ENCODE assay signal across 16 cellular contexts in genomic region chrX:98338544-98338943, GRCh38.
DNase-seq lines count a peak whose midpoint lies in the region; ATAC-seq, FAIRE-seq and TF ChIP-seq lines count a peak whose summit lies in the region.
"Had no signal": no experiment of that assay in that cellular context is flagged by ENCODE, and none has a peak within 500 bp of the region (broad histone marks: within the 10 kb centered on the region; RNA-seq: fewer than 3 reads in every experiment).

No MANE protein-coding gene starts in this region.

- TF ChIP-seq CTCF in foreskin keratinocyte (conservative IDR thresholded peaks at IDR 0.05) (no peak), glutamatergic neuron (IDR thresholded peaks at IDR 0.05; ENCODE audit: partially characterized antibody, unreplicated experiment) (no peak)

- peaks cover 12% of the 10 kb centered on the region for H3K36me3 Mint-ChIP-seq in glutamatergic neuron (ENCODE audit: unreplicated experiment)
- H3K36me3 Mint-ChIP-seq: CD8-positive, alpha-beta memory T cell; IgD-negative memory B cell had no signal

- no peak for TF ChIP-seq POLR2A in H54 (IDR thresholded peaks at IDR 0.05; ENCODE audit: low read depth, low read length)

- DNase-seq in NCI-H524 treated with DMSO at 0.1 percent for 48 hours (lab: John Stamatoyannopoulos, UW) (peak; percentile 0), NCI-H524 (lab: John Stamatoyannopoulos, UW) (no peak), H54 (ENCODE audit: insufficient read length, low spot score) (no peak), RPMI7951 (ENCODE audit: low read depth) (peak; percentile 3), foreskin keratinocyte (peak; percentile 21 to 35), glutamatergic neuron (no peak), cerebellar cortex (ENCODE audit: low spot score) (no peak), COLO829 (ENCODE audit: low spot score) (no peak)
- DNase-seq: CD8-positive, alpha-beta memory T cell; DMS 273 treated with DMSO at 0.1 percent for 48 hours; H7 had no signal

- no peaks in the 10 kb centered on the region for H3K4me1 ChIP-seq in foreskin keratinocyte
- H3K4me1 ChIP-seq: BLaER1 had no signal

- no peak overlapping the region for H3K27ac Mint-ChIP-seq in glutamatergic neuron (ENCODE audit: unreplicated experiment)
- H3K27ac Mint-ChIP-seq: CD8-positive, alpha-beta memory T cell; IgD-negative memory B cell had no signal

- H3K9me3 Mint-ChIP-seq in glutamatergic neuron (ENCODE audit: unreplicated experiment) = no peaks in the 10 kb centered on the region

- H3K27me3 Mint-ChIP-seq in glutamatergic neuron (ENCODE audit: unreplicated experiment) = no peaks in the 10 kb centered on the region
- H3K27me3 Mint-ChIP-seq: IgD-negative memory B cell had no signal

- H3K4me3 Mint-ChIP-seq in glutamatergic neuron (ENCODE audit: unreplicated experiment) = no peak overlapping the region
- H3K4me3 Mint-ChIP-seq: CD8-positive, alpha-beta memory T cell; IgD-negative memory B cell had no signal

- ATAC-seq in foreskin keratinocyte = peak; percentile 68

- no peaks in the 10 kb centered on the region for H3K27me3 ChIP-seq in foreskin keratinocyte

- H3K27ac ChIP-seq in foreskin keratinocyte = no peak overlapping the region
- H3K27ac ChIP-seq: 22Rv1, BLaER1 had no signal

- FAIRE-seq in H54 (lab: Jason Lieb, UNC) = peak; percentile 27
- FAIRE-seq: G401.6, GM12892 had no signal

- no peaks in the 10 kb centered on the region for H3K4me1 Mint-ChIP-seq in glutamatergic neuron (ENCODE audit: low read depth, unreplicated experiment)
- H3K4me1 Mint-ChIP-seq: CD8-positive, alpha-beta memory T cell; IgD-negative memory B cell had no signal

Comparison
In these comparisons a context has a peak if more than half of its experiments do, and no peak if none do; other contexts are left out.
1. DNase-seq: peak in NCI-H524 treated with DMSO at 0.1 percent for 48 hours (single experiment), RPMI7951 (single experiment) and foreskin keratinocyte (2 of 2); none in NCI-H524 (0 of 2), H54 (single experiment), glutamatergic neuron (single experiment), cerebellar cortex (single experiment) and COLO829 (single experiment).